ENCODE assay signal across 21 cellular contexts in the genomic region with DNA sequence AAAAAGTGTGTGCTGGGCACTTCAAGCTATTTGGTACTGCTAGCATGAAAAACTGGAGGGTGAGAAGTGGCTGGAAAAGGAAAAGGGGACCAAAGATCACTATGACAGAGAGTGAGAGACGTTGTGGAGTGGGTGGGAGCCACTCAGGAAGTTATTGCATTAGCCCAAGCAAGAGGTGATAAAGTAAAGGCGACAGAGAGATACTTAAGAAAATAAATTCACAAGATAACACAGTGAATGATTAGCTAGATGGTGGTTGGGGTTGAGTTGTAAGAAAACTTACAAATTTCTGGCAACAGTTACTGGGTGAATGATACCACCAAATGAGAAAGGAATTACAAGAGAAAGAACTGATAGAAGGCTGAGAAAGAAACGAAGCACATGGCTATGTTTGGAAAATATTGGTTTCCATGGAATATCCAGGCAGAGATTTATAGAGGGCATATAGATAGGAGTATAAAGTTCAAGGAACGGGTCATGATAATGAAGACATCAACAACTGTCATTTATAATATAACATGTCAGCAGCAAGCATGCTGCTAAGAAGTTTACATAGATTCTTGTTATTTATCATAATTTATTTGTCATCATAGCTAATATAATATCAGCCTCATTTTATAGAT.
DNase-seq lines count a peak whose midpoint lies in the region; ATAC-seq and TF ChIP-seq lines count a peak whose summit lies in the region.
"Had no signal": no experiment of that assay in that cellular context is flagged by ENCODE, and none has a peak within 500 bp of the region (broad histone marks: within the 10 kb centered on the region; RNA-seq: fewer than 3 reads in every experiment).

No MANE protein-coding gene starts in this region.

- no peak overlapping the region for H3K4me3 ChIP-seq in Loucy (ENCODE audit: low read length, poor library complexity, severe bottlenecking)
- H3K4me3 ChIP-seq: breast epithelium, spleen had no signal

- H3K9me3 ChIP-seq in Loucy (ENCODE audit: insufficient read depth, low read depth, low read length): no peaks in the 10 kb centered on the region
- H3K9me3 ChIP-seq: breast epithelium, spleen had no signal

- H3K27me3 Mint-ChIP-seq in activated T-cell treated with anti-CD3 and anti-CD28 coated beads, Interleukin-2, amount 50 U/mL, for 24 hours: peaks cover 6% of the 10 kb centered on the region
- no peaks in the 10 kb centered on the region for H3K27me3 Mint-ChIP-seq in effector memory CD8-positive, alpha-beta T cell

- H3K36me3 Mint-ChIP-seq in activated T-cell treated with anti-CD3 and anti-CD28 coated beads, Interleukin-2, amount 50 U/mL, for 24 hours (ENCODE audit: low read depth): peaks cover 2% of the 10 kb centered on the region
- H3K36me3 Mint-ChIP-seq in effector memory CD8-positive, alpha-beta T cell (ENCODE audit: insufficient read depth): no peaks in the 10 kb centered on the region

- H3K9me2 ChIP-seq in Loucy (replicated peaks; ENCODE audit: low read depth, low read length): no peaks in the 10 kb centered on the region

- no peak overlapping the region for H3K4me3 Mint-ChIP-seq in activated T-cell treated with anti-CD3 and anti-CD28 coated beads, Interleukin-2, amount 50 U/mL, for 24 hours
- H3K4me3 Mint-ChIP-seq in effector memory CD8-positive, alpha-beta T cell: peak overlapping the region; percentile 26 to 51

- H4K20me1 ChIP-seq in Loucy (ENCODE audit: insufficient read depth, low read length, poor library complexity, severe bottlenecking): peaks cover 15% of the 10 kb centered on the region

- DNase-seq in activated T-cell treated with anti-CD3 and anti-CD28 coated beads, Interleukin-2, amount 50 U/mL, for 24 hours: no peak
- DNase-seq in activated T-cell treated with anti-CD3 and anti-CD28 coated beads, Interleukin-2, amount 50 U/mL, for 48 hours: no peak
- no peak for DNase-seq in effector memory CD8-positive, alpha-beta T cell
- DNase-seq in renal cortical epithelial cell (ENCODE audit: low read depth) (peak; percentile 25), MV-4-11 (lab: John Stamatoyannopoulos, UW) (no peak), OCI-M2 (lab: John Stamatoyannopoulos, UW; ENCODE audit: unreplicated experiment) (no peak)
- DNase-seq: activated CD4-positive, alpha-beta T cell treated with anti-CD3 and anti-CD28 coated beads for 48 hours; activated T-cell treated with anti-CD3 and anti-CD28 coated beads for 4 hours; cortex of kidney; DND-41; foreskin keratinocyte; KG1; kidney; NCI-H2029 treated with DMSO at 0.1 percent for 48 hours; NCI-H446 treated with DMSO at 0.1 percent for 48 hours; NK-92 treated with Interleukin-12 subunit alpha and Interleukin-12 subunit beta, amount 100 ng/mL, for 24 hours; spleen had no signal

- H3K9me3 Mint-ChIP-seq in activated T-cell treated with anti-CD3 and anti-CD28 coated beads, Interleukin-2, amount 50 U/mL, for 24 hours: no peaks in the 10 kb centered on the region
- no peaks in the 10 kb centered on the region for H3K9me3 Mint-ChIP-seq in effector memory CD8-positive, alpha-beta T cell

- H3K4me2 ChIP-seq in Loucy (ENCODE audit: low read depth, low read length, poor library complexity, severe bottlenecking): peak overlapping the region; percentile 31

- H3K36me3 ChIP-seq in Loucy (ENCODE audit: insufficient read depth, low read length): no peaks in the 10 kb centered on the region
- H3K36me3 ChIP-seq: breast epithelium, spleen had no signal

- H3K4me1 Mint-ChIP-seq in activated T-cell treated with anti-CD3 and anti-CD28 coated beads, Interleukin-2, amount 50 U/mL, for 24 hours (ENCODE audit: low read depth): peaks cover 32% of the 10 kb centered on the region
- peaks cover 35 to 44% of the 10 kb centered on the region in 2 donors for H3K4me1 Mint-ChIP-seq in effector memory CD8-positive, alpha-beta T cell (ENCODE audit: low read depth in 2 of 2)

- H3K79me2 ChIP-seq in Loucy (ENCODE audit: insufficient read depth, low read length): peaks cover 50% of the 10 kb centered on the region; the same call in 1 of the 2 replicates

- ATAC-seq in effector memory CD8-positive, alpha-beta T cell (replicated peaks): peak; percentile 54
- ATAC-seq in GM18861 (IDR thresholded peaks at IDR 0.05; ENCODE audit: unreplicated experiment): no peak
- ATAC-seq: foreskin keratinocyte, SK-N-SH treated with all-trans-retinoic acid at 6 μM for 48 hours had no signal

- H3K27ac Mint-ChIP-seq in activated T-cell treated with anti-CD3 and anti-CD28 coated beads, Interleukin-2, amount 50 U/mL, for 24 hours: peak overlapping the region; percentile 24
- H3K27ac Mint-ChIP-seq in effector memory CD8-positive, alpha-beta T cell: peak overlapping the region; percentile 0 to 76

- H3K9ac ChIP-seq in Loucy (ENCODE audit: low read depth, low read length, poor library complexity, severe bottlenecking): no peak overlapping the region

- H3K4me1 ChIP-seq in Loucy (ENCODE audit: insufficient read depth, low read length, poor library complexity, severe bottlenecking): peaks cover 7% of the 10 kb centered on the region
- H3K4me1 ChIP-seq: breast epithelium, foreskin keratinocyte had no signal

- no peak for TF ChIP-seq CTCF in Loucy (conservative IDR thresholded peaks at IDR 0.05; ENCODE audit: low read length)

- no peak overlapping the region for H2AFZ ChIP-seq in Loucy (ENCODE audit: low read length)

- no peaks in the 10 kb centered on the region for H3K27me3 ChIP-seq in Loucy (ENCODE audit: insufficient read depth, low read length, poor library complexity, severe bottlenecking)
- H3K27me3 ChIP-seq: foreskin keratinocyte had no signal

- H3F3A ChIP-seq in Loucy (ENCODE audit: low read depth): no peaks in the 10 kb centered on the region
